Comparison of ENCODE assay signal across 8 cellular contexts in genomic region chr1:111733183-111733995, GRCh38. TPM values are rescaled to one million over a fixed set of nuclear protein-coding genes. Genes with fewer than 3 reads are reported as not detected.
DNase-seq lines count a peak whose midpoint lies in the region; ATAC-seq, FAIRE-seq and TF ChIP-seq lines count a peak whose summit lies in the region.

No MANE protein-coding gene starts in this region.

- no peak for ATAC-seq in HG03135 (IDR thresholded peaks at IDR 0.05; ENCODE audit: unreplicated experiment)

- H3K27ac Mint-ChIP-seq in Calu3 (ENCODE audit: unreplicated experiment): no peak overlapping the region

- DNase-seq in EH (ENCODE audit: low read depth) (peak; percentile 85), RCC 7860 (ENCODE audit: low spot score) (peak; percentile 66), fibroblast of mammary gland (ENCODE audit: low read depth) (peak; percentile 96), Calu3 (no peak), DMS114 treated with DMSO at 0.1 percent for 48 hours (lab: John Stamatoyannopoulos, UW; ENCODE audit: unreplicated experiment) (no peak), NCI-H774 (lab: John Stamatoyannopoulos, UW) (no peak)

- H3K27me3 ChIP-seq in parathyroid adenoma (ENCODE audit: control insufficient read depth, insufficient read depth, low read length): no peaks in the 10 kb centered on the region

- H3K9ac ChIP-seq in parathyroid adenoma: no peak overlapping the region

- no peak for FAIRE-seq in RCC 7860 (lab: Jason Lieb, UNC)

- H3K36me3 ChIP-seq in parathyroid adenoma (ENCODE audit: control insufficient read depth, insufficient read depth, low read length): no peaks in the 10 kb centered on the region

- no peak overlapping the region for H3K4me2 ChIP-seq in parathyroid adenoma (ENCODE audit: low read length)

- TF ChIP-seq CTCF in fibroblast of mammary gland (conservative IDR thresholded peaks at IDR 0.05; ENCODE audit: control insufficient read depth, insufficient read depth, low read depth, low read length) (no peak), parathyroid adenoma (IDR thresholded peaks at IDR 0.05) (no peak), Calu3 (IDR thresholded peaks at IDR 0.05; ENCODE audit: unreplicated experiment) (no peak)

- no peak overlapping the region for H3K4me3 ChIP-seq in fibroblast of mammary gland (ENCODE audit: control insufficient read depth, low read depth, low read length)
- no peak overlapping the region for H3K4me3 ChIP-seq in parathyroid adenoma (ENCODE audit: low read depth, low read length)

- intact Hi-C loops in Calu3 (cut with micrococcal nuclease; ENCODE audit: unreplicated experiment): no loop called here

- H3K9me3 ChIP-seq in parathyroid adenoma (ENCODE audit: control insufficient read depth, low read length): no peaks in the 10 kb centered on the region

- H3K4me1 ChIP-seq in parathyroid adenoma: no peaks in the 10 kb centered on the region

- H3K9me3 Mint-ChIP-seq in Calu3 (ENCODE audit: low read depth, unreplicated experiment): no peaks in the 10 kb centered on the region

- peak overlapping the region; percentile 65 for H3K27ac ChIP-seq in parathyroid adenoma

- no TSS peak for BruUV-seq in Calu3 (replicated peaks; lab: Mats Ljungman, UMichigan)

- H3K27me3 Mint-ChIP-seq in Calu3 (ENCODE audit: unreplicated experiment): peaks cover 30% of the 10 kb centered on the region

- H2AFZ ChIP-seq in parathyroid adenoma: no peak overlapping the region

- CTCF ChIA-PET in Calu3 (lab: Charles Lee): no interaction called here

- H3K36me3 Mint-ChIP-seq in Calu3 (ENCODE audit: insufficient read depth, unreplicated experiment): peaks cover 11% of the 10 kb centered on the region

- peaks cover 9% of the 10 kb centered on the region for H3K4me1 Mint-ChIP-seq in Calu3 (ENCODE audit: low read depth, unreplicated experiment)

- H3K79me2 ChIP-seq in parathyroid adenoma: no peaks in the 10 kb centered on the region

- no peak overlapping the region for H3K4me3 Mint-ChIP-seq in Calu3 (ENCODE audit: low read depth, unreplicated experiment)

RNA-seq across cellular contexts. Expression of gene INKA2, which starts 5.8 kb away (rescaled TPM):
- 0.07 TPM in 1 of 2 replicates, not detected in the other for total RNA-seq in Calu3 (2022)

RNA-seq across cellular contexts. Expression of gene DDX20, which starts 22.3 kb away (rescaled TPM):
- 8.9 and 9.9 TPM in 2 replicates for total RNA-seq in Calu3 (2022)

Comparison
In these comparisons a context has a peak if more than half of its experiments do, and no peak if none do; other contexts are left out.
1. DNase-seq: peak in EH (single experiment), RCC 7860 (single experiment) and fibroblast of mammary gland (single experiment); none in Calu3 (single experiment), DMS114 treated with DMSO at 0.1 percent for 48 hours (single experiment) and NCI-H774 (single experiment).